Comparison of ENCODE assay signal across 12 cellular contexts in genomic region chr19:38678217-38678890, GRCh38. TPM values are rescaled to one million over a fixed set of nuclear protein-coding genes. Genes with fewer than 3 reads are reported as not detected.
DNase-seq lines count a peak whose midpoint lies in the region; ATAC-seq and TF ChIP-seq lines count a peak whose summit lies in the region.
"Had no signal": no experiment of that assay in that cellular context is flagged by ENCODE, and none has a peak within 500 bp of the region (broad histone marks: within the 10 kb centered on the region; RNA-seq: fewer than 3 reads in every experiment).

No MANE protein-coding gene starts in this region.

- 71 to 76% methylated on average over 15 of the region's 15 CpGs for WGBS in lung, 2 donors

- H3K4me3 ChIP-seq in HUES48 (ENCODE audit: low read depth, low read length) (no peak overlapping the region), breast epithelium (no peak overlapping the region), lung (no peak overlapping the region), stomach smooth muscle (ENCODE audit: low read length in 2 of 2) (no peak overlapping the region)

- peaks cover 36% of the 10 kb centered on the region for H3K4me1 ChIP-seq in HUES48 (ENCODE audit: control insufficient read depth, insufficient read depth, low read length)
- peaks cover 9 to 35% of the 10 kb centered on the region in 2 donors for H3K4me1 ChIP-seq in breast epithelium
- peaks cover 44 to 66% of the 10 kb centered on the region in 2 donors for H3K4me1 ChIP-seq in lung (ENCODE audit: control insufficient read depth in 2 of 2, insufficient read depth in 2 of 2, low read length in 2 of 2)
- peaks cover 61% of the 10 kb centered on the region for H3K4me1 ChIP-seq in stomach smooth muscle (ENCODE audit: control insufficient read depth, insufficient read depth, low read length)

- H3K9ac ChIP-seq in HUES48 (ENCODE audit: low read depth, low read length) (no peak overlapping the region; the same call in 1 of the 2 replicates), stomach smooth muscle (ENCODE audit: low read length in 2 of 2) (no peak overlapping the region)

- ATAC-seq in lung (ENCODE audit: insufficient read depth, low FRiP score) (no peak), GM19455 (IDR thresholded peaks at IDR 0.05; ENCODE audit: unreplicated experiment) (no peak)
- ATAC-seq in stimulated activated naive CD8-positive, alpha-beta T cell treated with anti-CD3 and anti-CD28 coated beads, Interleukin-15, amount 100 ng/mL, for 72 hours, result no peak
- ATAC-seq: activated naive CD4-positive, alpha-beta T cell treated with anti-CD3 and anti-CD28 coated beads, Interleukin-2, amount 50 U/mL, for 72 hours had no signal

- H3K36me3 ChIP-seq in HUES48 (ENCODE audit: control insufficient read depth, insufficient read depth, low read length) (peaks cover 10% of the 10 kb centered on the region; the same call in 1 of the 2 replicates), breast epithelium (no peaks in the 10 kb centered on the region), lung (ENCODE audit: control insufficient read depth in 2 of 2, insufficient read depth in 2 of 2, low read length in 2 of 2) (peaks cover 0 to 19% of the 10 kb centered on the region in 2 donors), stomach smooth muscle (ENCODE audit: control insufficient read depth in 2 of 2, insufficient read depth in 2 of 2, low read length in 2 of 2) (peaks cover 6 to 9% of the 10 kb centered on the region in 2 donors)

- H3K4me1 Mint-ChIP-seq in stimulated activated naive CD8-positive, alpha-beta T cell treated with anti-CD3 and anti-CD28 coated beads, Interleukin-15, amount 100 ng/mL, for 72 hours, result peaks cover 69% of the 10 kb centered on the region

- H3K27ac ChIP-seq in HUES48 (ENCODE audit: low read depth, low read length) (peak overlapping the region; percentile 11), breast epithelium (peak overlapping the region; percentile 82 to 99), lung (ENCODE audit: low read depth in 1 of 2, low read length in 1 of 2) (peak overlapping the region; percentile 61 to 62), stomach smooth muscle (ENCODE audit: low read length) (peak overlapping the region; percentile 6)
- H3K27ac ChIP-seq: VCaP had no signal

- TF ChIP-seq POLR2A in breast epithelium (IDR thresholded peaks at IDR 0.05), result no peak

- peaks cover 11% of the 10 kb centered on the region for H3K27me3 Mint-ChIP-seq in stimulated activated naive CD8-positive, alpha-beta T cell treated with anti-CD3 and anti-CD28 coated beads, Interleukin-15, amount 100 ng/mL, for 72 hours

- intact Hi-C loops in breast epithelium (cut with DNase I; ENCODE audit: low total_unique reads), result no loop called here

- H3K9me3 ChIP-seq in HUES48 (ENCODE audit: control insufficient read depth, insufficient read depth, low read length) (no peaks in the 10 kb centered on the region), breast epithelium (no peaks in the 10 kb centered on the region), lung (ENCODE audit: control insufficient read depth in 2 of 2, insufficient read depth in 1 of 2, low read length in 1 of 2) (no peaks in the 10 kb centered on the region), stomach smooth muscle (ENCODE audit: control insufficient read depth in 2 of 2, low read length in 2 of 2) (no peaks in the 10 kb centered on the region)

- DNase-seq in breast epithelium (ENCODE audit: low spot score in 2 of 2) (no peak), lung (ENCODE audit: low spot score) (no peak), Kasumi-1 (lab: John Stamatoyannopoulos, UW) (no peak)
- DNase-seq in stimulated activated naive CD8-positive, alpha-beta T cell treated with anti-CD3 and anti-CD28 coated beads, Interleukin-15, amount 100 ng/mL, for 72 hours, result no peak
- DNase-seq in stimulated activated naive CD4-positive, alpha-beta T cell treated with Interleukin-2 at 50 U/mL for 16 hours (lab: John Stamatoyannopoulos, UW), result no peak
- DNase-seq: HCEC 1CT; NK-92 treated with Interleukin-12 subunit alpha and Interleukin-12 subunit beta, amount 100 ng/mL, for 24 hours had no signal

- no peak overlapping the region for H3K4me3 Mint-ChIP-seq in stimulated activated naive CD8-positive, alpha-beta T cell treated with anti-CD3 and anti-CD28 coated beads, Interleukin-15, amount 100 ng/mL, for 72 hours

- TF ChIP-seq CTCF in breast epithelium (IDR thresholded peaks at IDR 0.05), result no peak
- no peak for TF ChIP-seq CTCF in lung (IDR thresholded peaks at IDR 0.05; ENCODE audit: control extremely low read depth, extremely low read depth)

- peaks cover 5 to 7% of the 10 kb centered on the region in 2 donors for H3K9me3 Mint-ChIP-seq in stimulated activated naive CD8-positive, alpha-beta T cell treated with anti-CD3 and anti-CD28 coated beads, Interleukin-15, amount 100 ng/mL, for 72 hours

- H3K27me3 ChIP-seq in HUES48 (ENCODE audit: control insufficient read depth, insufficient read depth, low read length) (no peaks in the 10 kb centered on the region), breast epithelium (no peaks in the 10 kb centered on the region), lung (ENCODE audit: control insufficient read depth, insufficient read depth) (no peaks in the 10 kb centered on the region), stomach smooth muscle (ENCODE audit: control insufficient read depth in 1 of 2, insufficient read depth in 2 of 2, low read length in 2 of 2) (no peaks in the 10 kb centered on the region)

- no peak overlapping the region for H3K27ac Mint-ChIP-seq in stimulated activated naive CD8-positive, alpha-beta T cell treated with anti-CD3 and anti-CD28 coated beads, Interleukin-15, amount 100 ng/mL, for 72 hours
- H3K27ac Mint-ChIP-seq: activated naive CD4-positive, alpha-beta T cell treated with anti-CD3 and anti-CD28 coated beads, Interleukin-2, amount 50 U/mL, for 72 hours had no signal

RNA-seq across cellular contexts. Expression of gene ACTN4, which starts 30.9 kb away (rescaled TPM):
- total RNA-seq in breast epithelium (100 to 1,000 TPM; 182 to 296 (median 269) TPM), lung (100 to 1,000 TPM; 339 to 552 TPM)
- 100 to 1,000 TPM; 229 to 394 TPM for polyA plus RNA-seq in lung

RNA-seq across cellular contexts. Expression of gene EIF3K, which starts 59.4 kb away (rescaled TPM):
- total RNA-seq in breast epithelium (100 to 1,000 TPM; 401 to 562 (median 420) TPM), lung (100 to 1,000 TPM; 142 to 243 TPM)
- polyA plus RNA-seq in lung, result 100 to 1,000 TPM; 266 to 344 TPM

Comparison
In these comparisons a context has a peak if more than half of its experiments do, and no peak if none do; other contexts are left out.
1. H3K27ac ChIP-seq: peak in every context shown above with its lines; median percentile 90 in breast epithelium; 62 in lung; 11 in HUES48; 6 in stomach smooth muscle.